ENCODE assay signal across 8 cellular contexts in the genomic region with DNA sequence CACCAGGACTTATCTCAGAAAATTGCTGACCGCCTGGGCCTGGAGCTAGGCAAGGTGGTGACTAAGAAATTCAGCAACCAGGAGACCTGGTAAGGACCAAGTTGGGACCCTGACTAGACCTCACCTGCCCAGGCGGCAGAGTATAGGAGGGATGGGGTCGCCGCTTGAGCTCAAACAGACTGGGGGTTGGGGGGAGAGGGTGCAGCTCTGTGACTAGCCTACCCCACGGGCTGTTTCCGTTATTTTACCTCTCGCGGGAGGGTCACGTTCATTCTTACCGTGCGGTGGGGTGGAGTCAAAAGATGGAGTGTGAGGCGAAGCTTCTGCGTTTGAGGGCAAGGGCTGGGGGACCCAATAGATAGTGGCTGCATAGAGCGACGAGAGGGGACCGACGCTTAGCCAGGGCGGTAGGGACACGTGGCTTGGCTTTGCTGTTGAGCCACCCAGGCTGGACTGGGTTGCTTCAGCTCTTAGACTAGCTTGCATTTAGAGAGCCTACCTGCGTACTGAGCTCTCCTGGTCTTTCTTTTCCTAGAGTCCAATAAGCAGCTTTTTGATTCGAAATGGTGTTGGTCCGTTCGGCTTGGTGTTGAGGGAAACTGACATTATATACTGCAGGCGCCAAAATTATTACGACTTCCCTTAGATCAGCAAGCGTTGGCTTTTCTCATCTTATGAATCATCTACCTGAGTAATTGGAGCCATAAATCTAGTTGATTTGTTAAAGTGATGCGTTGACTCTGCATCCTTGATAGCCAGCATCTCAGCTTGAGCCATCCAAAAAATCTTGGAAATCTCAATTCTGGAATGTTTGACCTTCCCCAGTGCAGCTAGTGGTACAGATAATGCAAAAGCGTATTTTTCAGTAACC. TPM values are rescaled to one million over a fixed set of nuclear protein-coding genes. Genes with fewer than 3 reads are reported as not detected.
DNase-seq lines count a peak whose midpoint lies in the region; ATAC-seq, FAIRE-seq and TF ChIP-seq lines count a peak whose summit lies in the region.

No MANE protein-coding gene starts in this region.

- peak overlapping the region; percentile 79 for H3K27ac ChIP-seq in KMS-11
- peak overlapping the region; percentile 60 for H3K27ac ChIP-seq in iPS-20b (ENCODE audit: low read length)
- H3K27ac ChIP-seq in small intestine (ENCODE audit: low read depth in 1 of 2, low read length in 1 of 2), result peak overlapping the region in 1 of 2 donors; percentile 76

- no peaks in the 10 kb centered on the region for H3K9me3 ChIP-seq in iPS-20b (ENCODE audit: insufficient read depth, low read depth, low read length)
- H3K9me3 ChIP-seq in small intestine (ENCODE audit: control insufficient read depth, low read depth), result no peaks in the 10 kb centered on the region

- WGBS in small intestine, 3 donors, result 0 to 33% (median 5%) methylated on average over 27 to 28 of the region's 28 CpGs

- peaks cover 18% of the 10 kb centered on the region for H3K4me1 ChIP-seq in KMS-11 (ENCODE audit: low read depth, poor library complexity, severe bottlenecking)
- H3K4me1 ChIP-seq in iPS-20b (ENCODE audit: insufficient read depth, low read length), result peaks cover 3% of the 10 kb centered on the region; the same call in 1 of the 2 replicates
- H3K4me1 ChIP-seq in small intestine (ENCODE audit: control insufficient read depth in 2 of 2, insufficient read depth in 1 of 2, low read depth in 1 of 2, low read length in 1 of 2), result no peaks in the 10 kb centered on the region

- peaks cover 8% of the 10 kb centered on the region; the same call in 1 of the 2 replicates for H4K20me1 ChIP-seq in KMS-11 (ENCODE audit: insufficient read depth)

- in situ Hi-C loops in astrocyte of the spinal cord (cut with HindIII; ENCODE audit: low sequenced_read_pairs), result no loop called here

- DNase-seq in ELR (ENCODE audit: low read depth) (peak; percentile 61), SW480 (ENCODE audit: low spot score) (peak; percentile 50), astrocyte of the spinal cord (ENCODE audit: low read depth, low spot score) (peak; percentile 27), small intestine (peak; percentile 17), DMS153 (lab: John Stamatoyannopoulos, UW) (no peak)

- peaks cover 53% of the 10 kb centered on the region for H3K79me2 ChIP-seq in KMS-11 (ENCODE audit: insufficient read depth, low read depth)

- H3K9ac ChIP-seq in KMS-11 (peak overlapping the region; percentile 89), iPS-20b (ENCODE audit: low read depth, low read length) (peak overlapping the region; percentile 89)

- ATAC-seq in GM21529 (IDR thresholded peaks at IDR 0.05; ENCODE audit: unreplicated experiment), result peak; percentile 34

- no peak for TF ChIP-seq CTCF in KMS-11 (conservative IDR thresholded peaks at IDR 0.05; ENCODE audit: low read depth, low read length)
- no peak for TF ChIP-seq CTCF in astrocyte of the spinal cord (IDR thresholded peaks at IDR 0.05; ENCODE audit: low read depth, low read length)

- H2AFZ ChIP-seq in KMS-11 (ENCODE audit: low read depth), result peak overlapping the region; percentile 54; the same call in 1 of the 2 replicates

- no peak for FAIRE-seq in small intestine (lab: Jason Lieb, UNC)

- H3K36me3 ChIP-seq in KMS-11 (ENCODE audit: insufficient read depth) (no peaks in the 10 kb centered on the region), iPS-20b (ENCODE audit: insufficient read depth, low read depth, low read length) (no peaks in the 10 kb centered on the region), small intestine (ENCODE audit: control insufficient read depth in 2 of 2, insufficient read depth in 2 of 2, low read length in 2 of 2) (no peaks in the 10 kb centered on the region)

- H3K4me3 ChIP-seq in KMS-11 (IDR thresholded peaks at IDR 0.05; ENCODE audit: insufficient read depth, low read depth, low read length) (no peak overlapping the region), astrocyte of the spinal cord (ENCODE audit: low read depth, low read length) (peak overlapping the region; percentile 81), iPS-20b (ENCODE audit: low read length) (peak overlapping the region; percentile 79), small intestine (ENCODE audit: low read depth in 1 of 2, low read length in 2 of 2) (peak overlapping the region; percentile 39 to 53)

- no peaks in the 10 kb centered on the region for H3K27me3 ChIP-seq in KMS-11 (ENCODE audit: insufficient read depth, low read depth)
- no peaks in the 10 kb centered on the region for H3K27me3 ChIP-seq in iPS-20b (ENCODE audit: insufficient read depth, low read length)
- peaks cover 0 to 2% of the 10 kb centered on the region in 2 donors for H3K27me3 ChIP-seq in small intestine (ENCODE audit: control insufficient read depth in 2 of 2, insufficient read depth in 2 of 2, low read length in 2 of 2)

- H3K4me2 ChIP-seq in KMS-11, result peak overlapping the region; percentile 91

RNA-seq across cellular contexts. Expression of a gene that starts 0.6 kb away (rescaled TPM):
- 10 to 100 TPM in 2 of 3 donors, 1 to 10 TPM in 1; 2.9 to 18.2 (median 13.2) TPM for polyA plus RNA-seq in small intestine
